In the genomic region with DNA sequence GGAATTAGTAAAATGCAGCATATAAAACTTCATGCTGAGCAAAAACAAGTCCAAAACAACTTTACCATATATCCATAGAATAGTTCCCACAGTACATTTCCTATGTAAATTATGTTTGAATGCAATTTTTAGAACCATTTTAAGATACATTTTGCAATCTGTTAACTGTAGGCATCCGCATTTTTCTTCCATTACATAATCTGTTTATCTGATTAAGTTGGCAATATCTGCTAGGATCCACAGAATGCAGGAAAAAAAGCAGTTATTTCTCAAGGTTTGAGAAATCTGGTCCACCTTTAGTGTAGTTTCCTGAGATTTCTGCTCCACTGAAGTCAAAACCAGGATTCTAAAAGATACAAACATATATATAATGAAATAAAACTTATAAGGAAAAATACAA, we compare ENCODE assay signal across 21 cellular contexts.
"Had no signal": no experiment of that assay in that cellular context is flagged by ENCODE, and none has a peak within 500 bp of the region (broad histone marks: within the 10 kb centered on the region; RNA-seq: fewer than 3 reads in every experiment).

No MANE protein-coding gene starts in this region.

- H3K4me1 ChIP-seq: colonic mucosa had no signal

- H3K27ac ChIP-seq: colonic mucosa, esophagus squamous epithelium, gastroesophageal sphincter, left ventricle myocardium inferior, neutrophil, tibial artery, vagina had no signal

- H3K4me3 ChIP-seq: colonic mucosa, esophagus squamous epithelium, gastroesophageal sphincter, left ventricle myocardium inferior, mucosa of descending colon, tibial artery, vagina had no signal

- H3K9me3 ChIP-seq: colonic mucosa, esophagus squamous epithelium, gastroesophageal sphincter, left ventricle myocardium inferior, mucosa of descending colon, neutrophil, tibial artery, vagina had no signal

- ATAC-seq: activated CD8-positive, alpha-beta T cell treated with anti-CD3 and anti-CD28 coated beads, Interleukin-2, amount 10 ng/mL, durations not matched to agents 7 days and 5 days; gastroesophageal sphincter; mucosa of descending colon; naive thymus-derived CD8-positive, alpha-beta T cell; stimulated activated naive B cell treated with anti-CD40 and anti-IgM and Interleukin-4, amounts not matched to agents 10 μg/mL and 1 μg/mL and 100 μg/mL, for 72 hours had no signal

- H3K27me3 ChIP-seq: colonic mucosa, esophagus squamous epithelium, gastroesophageal sphincter, neutrophil, tibial artery, vagina had no signal

- H3K36me3 ChIP-seq: colonic mucosa, vagina had no signal

- DNase-seq: activated B cell treated with CpG ODN at 0.5 μM for 24 hours; activated CD4-positive, alpha-beta T cell treated with anti-CD3 and anti-CD28 coated beads, Interleukin-2, amount 10 ng/mL, durations not matched to agents 24 days and 14 days; activated CD8-positive, alpha-beta memory T cell treated with anti-CD3 and anti-CD28 coated beads, Interleukin-2, amount 50 U/mL, for 4 hours; activated CD8-positive, alpha-beta T cell treated with anti-CD3 and anti-CD28 coated beads, Interleukin-2, amount 10 ng/mL, durations not matched to agents 7 days and 5 days; activated effector memory CD4-positive, alpha-beta T cell treated with anti-CD3 and anti-CD28 coated beads, Interleukin-2, amount 50 U/mL, for 16 hours; activated T-cell treated with anti-CD3 and anti-CD28 coated beads, Interleukin-2, amount 50 U/mL, for 48 hours; amniotic stem cell; colonic mucosa; effector CD4-positive, alpha-beta T cell; esophagus squamous epithelium; left ventricle myocardium inferior; mucosa of descending colon; naive thymus-derived CD8-positive, alpha-beta T cell; retina; stimulated activated CD4-positive, alpha-beta T cell treated with anti-CD3 and anti-CD28 coated beads, Interleukin-15, amount 100 ng/mL, for 24 hours; stimulated activated CD4-positive, alpha-beta T cell treated with anti-CD3 and anti-CD28 coated beads, Interleukin-4, amount 100 ng/mL, for 1 hour; stimulated activated naive B cell treated with anti-CD40 and anti-IgM and Interleukin-4, amounts not matched to agents 10 μg/mL and 1 μg/mL and 100 μg/mL, for 72 hours; tibial artery had no signal
